In the genomic region with DNA sequence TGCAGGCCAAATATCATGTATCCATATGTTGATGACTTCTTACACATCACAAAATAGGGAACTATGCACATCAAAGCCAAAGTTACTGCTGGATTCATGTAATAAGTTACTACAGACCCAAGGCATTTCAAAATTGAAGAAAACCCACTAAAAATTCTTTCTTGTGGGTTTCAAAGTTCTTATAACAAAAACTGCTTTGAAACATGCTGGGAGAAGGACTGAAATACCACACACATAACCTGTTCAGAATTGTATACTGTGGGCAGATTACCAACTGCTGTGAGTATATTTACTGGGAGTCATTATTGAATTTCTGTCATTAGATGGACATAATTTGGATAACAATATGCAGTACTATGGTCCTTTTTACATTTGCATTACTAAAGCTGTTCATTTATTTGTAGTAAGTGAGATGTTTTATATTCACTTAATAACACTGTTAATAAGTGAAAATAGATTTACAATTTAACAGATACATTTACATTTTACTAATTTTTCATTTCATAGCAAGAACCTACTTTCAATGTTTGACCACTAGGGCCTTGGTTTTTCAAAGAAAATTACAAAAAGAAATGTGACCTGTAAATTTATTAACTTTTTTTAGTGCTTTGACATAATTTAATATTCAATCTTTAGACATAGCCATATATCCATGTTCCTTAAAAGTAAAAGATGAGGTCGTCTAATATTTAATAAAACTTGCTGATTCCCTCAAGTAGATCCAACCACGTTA, we compare ENCODE assay signal across 17 cellular contexts.
DNase-seq lines count a peak whose midpoint lies in the region; ATAC-seq, FAIRE-seq and TF ChIP-seq lines count a peak whose summit lies in the region.
"Had no signal": no experiment of that assay in that cellular context is flagged by ENCODE, and none has a peak within 500 bp of the region (broad histone marks: within the 10 kb centered on the region; RNA-seq: fewer than 3 reads in every experiment).

No MANE protein-coding gene starts in this region.

- peak; percentile 48 for FAIRE-seq in H54 (lab: Jason Lieb, UNC)
- peak; percentile 20 for FAIRE-seq in astrocyte (lab: Jason Lieb, UNC)
- FAIRE-seq in urothelium cell line (lab: Jason Lieb, UNC) = peak; percentile 5

- no peaks in the 10 kb centered on the region for H3K27me3 ChIP-seq in astrocyte (ENCODE audit: insufficient read depth, low read length)
- H3K27me3 ChIP-seq: BE2C had no signal

- H2AFZ ChIP-seq in astrocyte (ENCODE audit: low read depth, low read length) = no peak overlapping the region

- H3K27ac Mint-ChIP-seq in astrocyte (ENCODE audit: unreplicated experiment) (no peak overlapping the region), glutamatergic neuron (ENCODE audit: unreplicated experiment) (no peak overlapping the region)
- H3K27ac Mint-ChIP-seq: CD4-positive, alpha-beta T cell had no signal

- no peaks in the 10 kb centered on the region for H3K9me3 ChIP-seq in astrocyte (ENCODE audit: insufficient read depth, low read depth, low read length)
- H3K9me3 ChIP-seq: BE2C had no signal

- no peak overlapping the region for H3K9ac ChIP-seq in astrocyte (ENCODE audit: low read length)

- H3K36me3 Mint-ChIP-seq in astrocyte (ENCODE audit: low read depth, unreplicated experiment) = no peaks in the 10 kb centered on the region
- H3K36me3 Mint-ChIP-seq in glutamatergic neuron (ENCODE audit: unreplicated experiment) = no peaks in the 10 kb centered on the region

- H3K27me3 Mint-ChIP-seq in astrocyte (ENCODE audit: low read depth, unreplicated experiment) = no peaks in the 10 kb centered on the region
- no peaks in the 10 kb centered on the region for H3K27me3 Mint-ChIP-seq in glutamatergic neuron (ENCODE audit: unreplicated experiment)
- H3K27me3 Mint-ChIP-seq: CD4-positive, alpha-beta T cell had no signal

- TF ChIP-seq POLR2A in H54 (IDR thresholded peaks at IDR 0.05; ENCODE audit: low read depth, low read length) = no peak

- H3K27ac ChIP-seq in astrocyte (ENCODE audit: low read depth, low read length) = no peak overlapping the region

- H3K9me3 Mint-ChIP-seq in astrocyte (ENCODE audit: unreplicated experiment) (no peaks in the 10 kb centered on the region), glutamatergic neuron (ENCODE audit: unreplicated experiment) (no peaks in the 10 kb centered on the region)
- H3K9me3 Mint-ChIP-seq: CD4-positive, alpha-beta T cell had no signal

- H3K4me3 ChIP-seq in astrocyte (ENCODE audit: insufficient read depth, low read depth, low read length) = no peak overlapping the region

- ATAC-seq in HG02970 (IDR thresholded peaks at IDR 0.05; ENCODE audit: low FRiP score, unreplicated experiment) = no peak
- ATAC-seq: HCT116 had no signal

- H3K4me1 Mint-ChIP-seq in astrocyte (ENCODE audit: low read depth, unreplicated experiment) (peaks cover 10% of the 10 kb centered on the region), glutamatergic neuron (ENCODE audit: low read depth, unreplicated experiment) (no peaks in the 10 kb centered on the region)

- peaks cover 8% of the 10 kb centered on the region for H3K4me1 ChIP-seq in astrocyte (ENCODE audit: insufficient read depth, low read length)
- H3K4me1 ChIP-seq: BE2C had no signal

- H3K79me2 ChIP-seq in astrocyte (ENCODE audit: insufficient read depth, low read length) = no peaks in the 10 kb centered on the region

- no peaks in the 10 kb centered on the region for H4K20me1 ChIP-seq in astrocyte (ENCODE audit: insufficient read depth, low read length)

- H3K4me3 Mint-ChIP-seq in astrocyte (ENCODE audit: unreplicated experiment) (no peak overlapping the region), glutamatergic neuron (ENCODE audit: unreplicated experiment) (no peak overlapping the region)
- H3K4me3 Mint-ChIP-seq: CD4-positive, alpha-beta T cell had no signal

- TF ChIP-seq CTCF in astrocyte (IDR thresholded peaks at IDR 0.05; ENCODE audit: insufficient read depth, low read depth, low read length) (no peak), glutamatergic neuron (IDR thresholded peaks at IDR 0.05; ENCODE audit: partially characterized antibody, unreplicated experiment) (peak; percentile 43)

- no peak overlapping the region for H3K4me2 ChIP-seq in astrocyte (ENCODE audit: low read length)

- no peaks in the 10 kb centered on the region for H3K36me3 ChIP-seq in astrocyte (ENCODE audit: insufficient read depth, low read length)
- H3K36me3 ChIP-seq: BE2C had no signal

- no peak for DNase-seq in H54 (ENCODE audit: insufficient read length, low spot score)
- DNase-seq in astrocyte (ENCODE audit: low read depth) = peak; percentile 23
- no peak for DNase-seq in glutamatergic neuron
- DNase-seq in urothelium cell line (ENCODE audit: low spot score) = no peak
- DNase-seq in UCSD-AML1 (lab: John Stamatoyannopoulos, UW; ENCODE audit: unreplicated experiment) = no peak
- DNase-seq in cerebellum (ENCODE audit: low spot score) = no peak
- DNase-seq: BE2C; Calu3; CD4-positive, alpha-beta T cell; KBM-7; MV-4-11; NCI-H1436; NCI-H2081; NCI-H524; SHP77 had no signal
